In genomic region chr3:65596511-65597224, GRCh38 we compare ENCODE assay signal across 10 cellular contexts.
DNase-seq lines count a peak whose midpoint lies in the region; ATAC-seq and TF ChIP-seq lines count a peak whose summit lies in the region.
"Had no signal": no experiment of that assay in that cellular context is flagged by ENCODE, and none has a peak within 500 bp of the region (broad histone marks: within the 10 kb centered on the region; RNA-seq: fewer than 3 reads in every experiment).

No MANE protein-coding gene starts in this region.

- H3K27ac ChIP-seq in cardiac muscle cell (no peak overlapping the region), duodenal mucosa (ENCODE audit: low read depth, low read length) (no peak overlapping the region), vagina (no peak overlapping the region)

- DNase-seq in cardiac muscle cell (ENCODE audit: low read depth in 1 of 2, low spot score in 1 of 2) (peak in 1 of 2 donors; percentile 21), Right ventricle myocardium inferior (ENCODE audit: missing footprints) (no peak), mucosa of descending colon (no peak), vagina (ENCODE audit: extremely low spot score in 2 of 2) (no peak)
- no peak for DNase-seq in activated naive CD4-positive, alpha-beta T cell treated with Interleukin-2 at 50 U/mL for 16 hours
- DNase-seq in activated CD4-positive, alpha-beta T cell treated with anti-CD3 and anti-CD28 coated beads, Interleukin-2, amount 50 U/mL, for 1 hour: no peak
- DNase-seq: Karpas-422; naive thymus-derived CD8-positive, alpha-beta T cell had no signal

- H3K4me1 ChIP-seq in cardiac muscle cell (ENCODE audit: low read depth) (peaks cover 15% of the 10 kb centered on the region), duodenal mucosa (ENCODE audit: control insufficient read depth in 1 of 2, insufficient read depth in 2 of 2, low read length in 2 of 2) (peaks cover 0 to 9% of the 10 kb centered on the region in 2 donors), mucosa of descending colon (ENCODE audit: low read depth) (peaks cover 6% of the 10 kb centered on the region), vagina (peaks cover 17% of the 10 kb centered on the region)

- H3K9ac ChIP-seq in duodenal mucosa (ENCODE audit: low read depth in 1 of 2, low read length in 2 of 2): no peak overlapping the region

- H3K36me3 ChIP-seq in cardiac muscle cell (no peaks in the 10 kb centered on the region), duodenal mucosa (ENCODE audit: control insufficient read depth in 1 of 2, insufficient read depth in 2 of 2, low read length in 2 of 2) (no peaks in the 10 kb centered on the region), mucosa of descending colon (ENCODE audit: low read depth) (no peaks in the 10 kb centered on the region), vagina (no peaks in the 10 kb centered on the region)

- ATAC-seq in Right ventricle myocardium inferior (no peak), mucosa of descending colon (peak; percentile 57), GM21360 (IDR thresholded peaks at IDR 0.05; ENCODE audit: unreplicated experiment) (no peak)
- ATAC-seq: naive thymus-derived CD8-positive, alpha-beta T cell had no signal

- intact Hi-C loops in Right ventricle myocardium inferior (cut with DNase I): loop anchor here (10.0 kb wide), 1 partner anchor 138 kb away; no protein-coding TSS in a partner anchor
- intact Hi-C loops in mucosa of descending colon (cut with DNase I, micrococcal nuclease): no loop called here
- intact Hi-C loops in vagina (cut with DNase I): no loop called here

- H3K4me3 ChIP-seq in cardiac muscle cell (peak overlapping the region; percentile 27), duodenal mucosa (ENCODE audit: low read depth in 1 of 2, low read length in 2 of 2) (peak overlapping the region; percentile 32 to 44), mucosa of descending colon (no peak overlapping the region), vagina (peak overlapping the region; percentile 11 to 25)

- H3K27me3 ChIP-seq in cardiac muscle cell (peaks cover 46% of the 10 kb centered on the region), duodenal mucosa (ENCODE audit: control insufficient read depth in 1 of 2, insufficient read depth in 2 of 2, low read length in 2 of 2) (no peaks in the 10 kb centered on the region), vagina (no peaks in the 10 kb centered on the region)

- no peak for TF ChIP-seq POLR2A in vagina (IDR thresholded peaks at IDR 0.05)

- TF ChIP-seq CTCF in cardiac muscle cell (IDR thresholded peaks at IDR 0.05; ENCODE audit: low read depth, low read length) (no peak), mucosa of descending colon (IDR thresholded peaks at IDR 0.05) (no peak), vagina (IDR thresholded peaks at IDR 0.05) (no peak)

- H3K9me3 ChIP-seq in cardiac muscle cell (ENCODE audit: low read depth) (no peaks in the 10 kb centered on the region), duodenal mucosa (ENCODE audit: control insufficient read depth in 1 of 2, low read length in 2 of 2) (no peaks in the 10 kb centered on the region), mucosa of descending colon (no peaks in the 10 kb centered on the region), vagina (no peaks in the 10 kb centered on the region)
